Comparison of ENCODE assay signal across 1 cellular context in genomic region chr17:7183433-7184090, GRCh38.
TF ChIP-seq lines count a peak whose summit lies in the region.

No MANE protein-coding gene starts in this region.

TF ChIP-seq in HEK293, 187 proteins besides CTCF, POLR2A, EP300 and RAD21 (continued from another document):
- TF ChIP-seq ZNF704 (tag by site-specific recombination; IDR thresholded peaks at IDR 0.05) (no peak), ZNF518A (tag by site-specific recombination; conservative IDR thresholded peaks at IDR 0.05; ENCODE audit: low read depth) (peak; percentile 55), BCL6B (tag by site-specific recombination; IDR thresholded peaks at IDR 0.05) (no peak), ZNF394 (tag by site-specific recombination; IDR thresholded peaks at IDR 0.05; ENCODE audit: borderline replicate concordance) (peak; percentile 74; the same call in 1 of the 2 replicates), ZNF623 (tag by site-specific recombination; IDR thresholded peaks at IDR 0.05) (0 out of 2 replicates have a peak, but pooled peaks have one; percentile 27)
TF ChIP-seq in HEK293: peak in this region for 5.
